8 cellular contexts compared by ENCODE assay signal in genomic region chr5:956941-957729, GRCh38. TPM values are rescaled to one million over a fixed set of nuclear protein-coding genes. Genes with fewer than 3 reads are reported as not detected.
DNase-seq lines count a peak whose midpoint lies in the region; ATAC-seq and TF ChIP-seq lines count a peak whose summit lies in the region.

No MANE protein-coding gene starts in this region.

- WGBS in heart right ventricle, 2 donors, result 50% methylated on average over 25 of the region's 25 CpGs

- peaks cover 0 to 32% (median 22%) of the 10 kb centered on the region in 9 donors for H3K4me1 ChIP-seq in heart right ventricle

- no peaks in the 10 kb centered on the region for H3K9me3 Mint-ChIP-seq in activated T-helper 1 cell treated with anti-CD3 and anti-CD28 coated beads, Interleukin-12 subunit alpha, Interleukin-12 subunit beta, Interleukin-2, Interleukin-4 antibody, amounts not matched to agents 30 ng/mL and 10 ng/mL and 1 ng/mL, durations not matched to agents 14 hours and 24 hours and 36 hours

- H3K36me3 ChIP-seq in heart right ventricle, result no peaks in the 10 kb centered on the region

- peaks cover 15% of the 10 kb centered on the region for H3K4me1 Mint-ChIP-seq in activated T-helper 1 cell treated with anti-CD3 and anti-CD28 coated beads, Interleukin-12 subunit alpha, Interleukin-12 subunit beta, Interleukin-2, Interleukin-4 antibody, amounts not matched to agents 30 ng/mL and 10 ng/mL and 1 ng/mL, durations not matched to agents 14 hours and 24 hours and 36 hours (ENCODE audit: low read depth)

- no peak overlapping the region for H3K27ac ChIP-seq in heart right ventricle

- ATAC-seq in heart right ventricle (peak in 7 of 8 donors; percentile 6 to 53 (median 38)), HG03175 (IDR thresholded peaks at IDR 0.05; ENCODE audit: unreplicated experiment) (no peak)

- intact Hi-C loops in activated T-helper 1 cell treated with anti-CD3 and anti-CD28 coated beads, Interleukin-12 subunit alpha, Interleukin-12 subunit beta, Interleukin-2, Interleukin-4 antibody, amounts not matched to agents 30 ng/mL and 10 ng/mL and 1 ng/mL, durations not matched to agents 14 hours and 24 hours and 36 hours (cut with micrococcal nuclease), result loop anchor here (2.0 kb wide), 1 partner anchor 52 kb away; the partner anchor contains the start of gene NKD2
- intact Hi-C loops in heart right ventricle (cut with DNase I), result no loop called here

- no peaks in the 10 kb centered on the region for H3K36me3 Mint-ChIP-seq in activated T-helper 1 cell treated with anti-CD3 and anti-CD28 coated beads, Interleukin-12 subunit alpha, Interleukin-12 subunit beta, Interleukin-2, Interleukin-4 antibody, amounts not matched to agents 30 ng/mL and 10 ng/mL and 1 ng/mL, durations not matched to agents 14 hours and 24 hours and 36 hours (ENCODE audit: low read depth)

- in situ Hi-C loops in Caki2 (cut with HindIII; ENCODE audit: low pct_unique_long_range_greater_than_20kb, low sequenced_read_pairs), result no loop called here

- TF ChIP-seq CTCF in GM20000 (IDR thresholded peaks at IDR 0.05; ENCODE audit: extremely low read depth, missing control alignments), result no peak
- TF ChIP-seq CTCF in heart right ventricle (IDR thresholded peaks at IDR 0.05), result peak in 3 of 9 donors; percentile 4 to 22 (median 20)

- H3K9me3 ChIP-seq in heart right ventricle, result no peaks in the 10 kb centered on the region

- no peak overlapping the region for H3K4me3 ChIP-seq in heart right ventricle

- H3K4me3 Mint-ChIP-seq in activated T-helper 1 cell treated with anti-CD3 and anti-CD28 coated beads, Interleukin-12 subunit alpha, Interleukin-12 subunit beta, Interleukin-2, Interleukin-4 antibody, amounts not matched to agents 30 ng/mL and 10 ng/mL and 1 ng/mL, durations not matched to agents 14 hours and 24 hours and 36 hours, result no peak overlapping the region

- H3K27me3 ChIP-seq in heart right ventricle, result peaks cover 0 to 50% (median 29%) of the 10 kb centered on the region in 7 donors

- DNase-seq in Caki2 (ENCODE audit: low read depth), result peak; percentile 84
- DNase-seq in GM20000 (ENCODE audit: low spot score), result peak; percentile 73
- peak; percentile 82 for DNase-seq in HS-27A (ENCODE audit: low read depth)
- DNase-seq in activated T-helper 1 cell treated with anti-CD3 and anti-CD28 coated beads, Interleukin-12 subunit alpha, Interleukin-12 subunit beta, Interleukin-2, Interleukin-4 antibody, amounts not matched to agents 30 ng/mL and 10 ng/mL and 1 ng/mL, durations not matched to agents 14 hours and 24 hours and 36 hours (ENCODE audit: low spot score), result peak; percentile 42
- peak in 1 of 2 donors; percentile 5 for DNase-seq in heart right ventricle
- DNase-seq in stimulated activated CD4-positive, alpha-beta T cell treated with anti-CD3 and anti-CD28 coated beads, Interleukin-1b, Interleukin-23, amount 100 ng/mL, for 48 hours, result peak; percentile 66
- DNase-seq in NCI-H69 (lab: John Stamatoyannopoulos, UW), result no peak

- H3K27me3 Mint-ChIP-seq in activated T-helper 1 cell treated with anti-CD3 and anti-CD28 coated beads, Interleukin-12 subunit alpha, Interleukin-12 subunit beta, Interleukin-2, Interleukin-4 antibody, amounts not matched to agents 30 ng/mL and 10 ng/mL and 1 ng/mL, durations not matched to agents 14 hours and 24 hours and 36 hours (ENCODE audit: insufficient read depth), result peaks cover 10% of the 10 kb centered on the region

- no peak overlapping the region for H3K27ac Mint-ChIP-seq in activated T-helper 1 cell treated with anti-CD3 and anti-CD28 coated beads, Interleukin-12 subunit alpha, Interleukin-12 subunit beta, Interleukin-2, Interleukin-4 antibody, amounts not matched to agents 30 ng/mL and 10 ng/mL and 1 ng/mL, durations not matched to agents 14 hours and 24 hours and 36 hours

RNA-seq across cellular contexts. Expression of gene NKD2, which starts 51.5 kb away (rescaled TPM):
- 0.27 TPM in 1 of 2 replicates, not detected in the other for total RNA-seq in Caki2 (2014; rRNA removed; shearing (Covaris generic); ENCODE audit: low replicate concordance)
- 2.9 and 3.2 TPM in 2 replicates for total RNA-seq in activated T-helper 1 cell treated with anti-CD3 and anti-CD28 coated beads, Interleukin-12 subunit alpha, Interleukin-12 subunit beta, Interleukin-2, Interleukin-4 antibody, amounts not matched to agents 30 ng/mL and 10 ng/mL and 1 ng/mL, durations not matched to agents 14 hours and 24 hours and 36 hours
- 1 to 10 TPM in 7 of 10 donors, under 1 TPM in 3; 0.31 to 4.5 (median 1.5) TPM for total RNA-seq in heart right ventricle
- 10 to 100 TPM in 1 of 2 donors, 1 to 10 TPM in 1; 5.3 to 12.7 TPM for polyA plus RNA-seq in heart right ventricle
